20 cellular contexts compared by ENCODE assay signal in the genomic region with DNA sequence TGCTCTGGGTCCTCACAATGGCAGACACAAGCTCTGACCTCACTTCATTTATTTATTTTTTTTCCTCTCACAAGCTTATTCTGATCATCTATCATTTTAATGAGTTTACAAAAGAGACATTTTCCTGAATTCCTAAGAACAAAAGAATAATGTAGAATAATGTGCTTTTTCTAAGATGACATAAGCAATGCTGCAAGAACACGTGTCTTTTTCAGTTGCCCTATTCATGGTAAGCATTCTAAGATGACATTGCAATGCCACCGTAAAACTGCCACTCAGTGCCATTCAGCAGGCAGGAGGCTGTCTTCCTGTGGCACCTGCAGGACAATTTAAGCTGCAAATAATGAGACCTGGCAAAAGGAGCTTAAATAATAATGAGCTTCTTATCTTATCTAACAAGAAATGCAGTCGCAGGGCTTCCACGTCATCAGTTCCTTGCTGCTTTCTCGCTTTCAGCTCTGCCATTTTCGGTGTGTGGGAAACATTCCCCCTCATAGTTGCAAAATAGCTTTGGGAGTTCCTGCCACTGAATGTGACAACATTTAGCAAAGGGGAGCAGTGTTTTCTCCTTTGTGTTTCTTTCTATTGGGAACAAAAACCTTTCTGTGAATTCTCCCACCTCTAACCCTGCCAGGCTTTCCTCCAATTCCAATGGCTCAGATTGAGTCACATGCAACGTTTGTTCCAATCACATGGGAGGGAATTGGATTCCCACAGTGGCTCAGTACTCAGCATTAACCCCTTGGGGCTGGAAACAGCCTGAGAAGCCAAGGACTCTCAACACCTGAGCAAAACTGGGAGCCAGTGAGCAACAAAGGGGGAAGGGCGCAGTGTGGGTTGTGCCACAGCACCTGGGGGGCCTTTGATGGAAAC.
DNase-seq lines count a peak whose midpoint lies in the region; ATAC-seq, FAIRE-seq and TF ChIP-seq lines count a peak whose summit lies in the region.
"Had no signal": no experiment of that assay in that cellular context is flagged by ENCODE, and none has a peak within 500 bp of the region (broad histone marks: within the 10 kb centered on the region; RNA-seq: fewer than 3 reads in every experiment).

No MANE protein-coding gene starts in this region.

- no peak for TF ChIP-seq CTCF in A549 (IDR thresholded peaks at IDR 0.05)
- no peak for TF ChIP-seq CTCF in HFFc6 (IDR thresholded peaks at IDR 0.05)
- no peak for TF ChIP-seq CTCF in astrocyte (IDR thresholded peaks at IDR 0.05; ENCODE audit: insufficient read depth, low read depth, low read length)
- TF ChIP-seq CTCF in type B pancreatic cell (conservative IDR thresholded peaks at IDR 0.05): no peak

- peaks cover 2% of the 10 kb centered on the region; the same call in 1 of the 2 replicates for H3K9me3 Mint-ChIP-seq in HFFc6
- peaks cover 2% of the 10 kb centered on the region for H3K9me3 Mint-ChIP-seq in astrocyte (ENCODE audit: unreplicated experiment)
- H3K9me3 Mint-ChIP-seq in type B pancreatic cell: no peaks in the 10 kb centered on the region
- no peaks in the 10 kb centered on the region for H3K9me3 Mint-ChIP-seq in activated CD8-positive, alpha-beta T cell treated with anti-CD3 and anti-CD28 coated beads, Interleukin-2, amount 10 ng/mL, durations not matched to agents 7 days and 5 days (ENCODE audit: insufficient read depth)
- no peaks in the 10 kb centered on the region for H3K9me3 Mint-ChIP-seq in naive thymus-derived CD8-positive, alpha-beta T cell
- H3K9me3 Mint-ChIP-seq: central memory CD8-positive, alpha-beta T cell had no signal

- no peak for ATAC-seq in A549
- no peak for ATAC-seq in activated CD8-positive, alpha-beta T cell treated with anti-CD3 and anti-CD28 coated beads, Interleukin-2, amount 10 ng/mL, durations not matched to agents 7 days and 5 days
- ATAC-seq in naive thymus-derived CD8-positive, alpha-beta T cell: no peak
- ATAC-seq: left lung; stimulated activated naive CD8-positive, alpha-beta T cell treated with anti-CD3 and anti-CD28 coated beads, Interleukin-15, Interleukin-2, amounts not matched to agents 100 U/mL and 50 U/mL, for 24 hours had no signal

- H3K27me3 ChIP-seq in astrocyte (ENCODE audit: insufficient read depth, low read length): no peaks in the 10 kb centered on the region

- TF ChIP-seq POLR2A in A549 (IDR thresholded peaks at IDR 0.05; ENCODE audit: low read length): no peak

- CTCF ChIA-PET in A549 (lab: Yijun Ruan, JAX): interaction anchor here (1.4 kb wide), 1 partner anchor 98 kb away, joined by 4 read pairs; no protein-coding TSS in a partner anchor
- CTCF ChIA-PET in activated CD8-positive, alpha-beta T cell treated with anti-CD3 and anti-CD28 coated beads, Interleukin-2, amount 10 ng/mL, durations not matched to agents 7 days and 5 days (lab: Charles Lee): no interaction called here

- no peaks in the 10 kb centered on the region for H3K9me3 ChIP-seq in A549
- no peaks in the 10 kb centered on the region for H3K9me3 ChIP-seq in astrocyte (ENCODE audit: insufficient read depth, low read depth, low read length)
- H3K9me3 ChIP-seq: left lung, prostate gland had no signal

- peak overlapping the region; percentile 46 for H2AFZ ChIP-seq in astrocyte (ENCODE audit: low read depth, low read length)

- FAIRE-seq in A549 (lab: Jason Lieb, UNC): no peak
- no peak for FAIRE-seq in astrocyte (lab: Jason Lieb, UNC)
- FAIRE-seq: HTR-8/SVneo, urothelium cell line had no signal

- H3K27me3 Mint-ChIP-seq in HFFc6 (ENCODE audit: insufficient read depth) (peaks cover 3% of the 10 kb centered on the region; the same call in 1 of the 2 replicates), astrocyte (ENCODE audit: low read depth, unreplicated experiment) (peaks cover 5% of the 10 kb centered on the region), type B pancreatic cell (peaks cover 15% of the 10 kb centered on the region)
- H3K27me3 Mint-ChIP-seq in activated CD8-positive, alpha-beta T cell treated with anti-CD3 and anti-CD28 coated beads, Interleukin-2, amount 10 ng/mL, durations not matched to agents 7 days and 5 days (ENCODE audit: low read depth): peaks cover 22% of the 10 kb centered on the region
- H3K27me3 Mint-ChIP-seq in naive thymus-derived CD8-positive, alpha-beta T cell: peaks cover 13 to 69% (median 39%) of the 10 kb centered on the region in 5 donors

- H3K36me3 ChIP-seq in astrocyte (ENCODE audit: insufficient read depth, low read length): no peaks in the 10 kb centered on the region
- H3K36me3 ChIP-seq: left lung, prostate gland had no signal

- TF ChIP-seq RAD21 in A549 (conservative IDR thresholded peaks at IDR 0.05 in 1 of 2, IDR thresholded peaks at IDR 0.05 in 1 of 2): no peak

- no peaks in the 10 kb centered on the region for H3K4me1 Mint-ChIP-seq in HFFc6 (ENCODE audit: low read depth)
- H3K4me1 Mint-ChIP-seq in astrocyte (ENCODE audit: low read depth, unreplicated experiment): no peaks in the 10 kb centered on the region
- H3K4me1 Mint-ChIP-seq in type B pancreatic cell (ENCODE audit: unreplicated experiment): no peaks in the 10 kb centered on the region
- no peaks in the 10 kb centered on the region for H3K4me1 Mint-ChIP-seq in activated CD8-positive, alpha-beta T cell treated with anti-CD3 and anti-CD28 coated beads, Interleukin-2, amount 10 ng/mL, durations not matched to agents 7 days and 5 days (ENCODE audit: low read depth)
- H3K4me1 Mint-ChIP-seq in naive thymus-derived CD8-positive, alpha-beta T cell: no peaks in the 10 kb centered on the region
- H3K4me1 Mint-ChIP-seq: central memory CD8-positive, alpha-beta T cell had no signal

- POLR2A ChIA-PET in A549 (lab: Yijun Ruan, JAX): no interaction called here
- POLR2A ChIA-PET in activated CD8-positive, alpha-beta T cell treated with anti-CD3 and anti-CD28 coated beads, Interleukin-2, amount 10 ng/mL, durations not matched to agents 7 days and 5 days (lab: Charles Lee): no interaction called here
- POLR2A ChIA-PET in naive thymus-derived CD8-positive, alpha-beta T cell (lab: Charles Lee): no interaction called here

- peak in 1 of 2 experiments; percentile 15 for DNase-seq in A549 (ENCODE audit: low read depth in 1 of 2, low spot score in 1 of 2)
- DNase-seq in HFFc6: no peak
- peak; percentile 20 for DNase-seq in astrocyte (ENCODE audit: low read depth)
- peak; percentile 26 for DNase-seq in left kidney (ENCODE audit: low read depth, low spot score)
- DNase-seq in NCI-H510A treated with DMSO at 0.1 percent for 48 hours (lab: John Stamatoyannopoulos, UW): no peak
- DNase-seq in type B pancreatic cell (ENCODE audit: extremely low spot score, unreplicated experiment): no peak
- no peak for DNase-seq in activated CD8-positive, alpha-beta T cell treated with anti-CD3 and anti-CD28 coated beads, Interleukin-2, amount 10 ng/mL, durations not matched to agents 7 days and 5 days
- DNase-seq in naive thymus-derived CD8-positive, alpha-beta T cell: no peak
- DNase-seq: activated CD4-positive, CD25-positive, alpha-beta regulatory T cell; activated CD8-positive, alpha-beta memory T cell treated with anti-CD3 and anti-CD28 coated beads for 24 hours; GF-D8; left lung; NCI-H187 treated with DMSO at 0.1 percent for 48 hours; NCI-H510A; RPMI8226; stimulated activated naive CD8-positive, alpha-beta T cell treated with anti-CD3 and anti-CD28 coated beads, Interleukin-15, Interleukin-2, amounts not matched to agents 100 U/mL and 50 U/mL, for 24 hours had no signal

- 28% methylated on average over 8 of the region's 8 CpGs for WGBS in A549 (ENCODE audit: missing lambda C conversion rate)

- H3K27ac ChIP-seq in A549 (no peak overlapping the region), astrocyte (ENCODE audit: low read depth, low read length) (no peak overlapping the region)
- H3K27ac ChIP-seq: left lung, prostate gland had no signal

- H3K4me2 ChIP-seq in A549: peak overlapping the region; percentile 34; the same call in 1 of the 3 replicates
- peak overlapping the region; percentile 47 for H3K4me2 ChIP-seq in astrocyte (ENCODE audit: low read length)

- H3K4me3 Mint-ChIP-seq in HFFc6 (peak overlapping the region; percentile 36; the same call in 1 of the 2 replicates), astrocyte (ENCODE audit: unreplicated experiment) (no peak overlapping the region), type B pancreatic cell (no peak overlapping the region)
- no peak overlapping the region for H3K4me3 Mint-ChIP-seq in activated CD8-positive, alpha-beta T cell treated with anti-CD3 and anti-CD28 coated beads, Interleukin-2, amount 10 ng/mL, durations not matched to agents 7 days and 5 days
- H3K4me3 Mint-ChIP-seq in naive thymus-derived CD8-positive, alpha-beta T cell: no peak overlapping the region
- H3K4me3 Mint-ChIP-seq: central memory CD8-positive, alpha-beta T cell had no signal

- no peak for TF ChIP-seq EP300 in A549 (IDR thresholded peaks at IDR 0.05)

- H3K4me1 ChIP-seq in A549 (no peaks in the 10 kb centered on the region), astrocyte (ENCODE audit: insufficient read depth, low read length) (no peaks in the 10 kb centered on the region)
- H3K4me1 ChIP-seq: left lung, prostate gland had no signal

- H4K20me1 ChIP-seq in astrocyte (ENCODE audit: insufficient read depth, low read length): no peaks in the 10 kb centered on the region

- H3K27ac Mint-ChIP-seq in HFFc6 (no peak overlapping the region), astrocyte (ENCODE audit: unreplicated experiment) (no peak overlapping the region), type B pancreatic cell (no peak overlapping the region)
- H3K27ac Mint-ChIP-seq in activated CD8-positive, alpha-beta T cell treated with anti-CD3 and anti-CD28 coated beads, Interleukin-2, amount 10 ng/mL, durations not matched to agents 7 days and 5 days: no peak overlapping the region
- no peak overlapping the region for H3K27ac Mint-ChIP-seq in naive thymus-derived CD8-positive, alpha-beta T cell

- H3K4me3 ChIP-seq in A549 (0 out of 3 replicates have a peak overlapping the region, but pooled peaks have one; percentile 17), astrocyte (ENCODE audit: insufficient read depth, low read depth, low read length) (no peak overlapping the region)
- H3K4me3 ChIP-seq: left lung, prostate gland had no signal

- no peaks in the 10 kb centered on the region for H3K79me2 ChIP-seq in astrocyte (ENCODE audit: insufficient read depth, low read length)

- no peaks in the 10 kb centered on the region for H3K36me3 Mint-ChIP-seq in HFFc6 (ENCODE audit: low read depth)
- H3K36me3 Mint-ChIP-seq in astrocyte (ENCODE audit: low read depth, unreplicated experiment): no peaks in the 10 kb centered on the region
- no peaks in the 10 kb centered on the region for H3K36me3 Mint-ChIP-seq in type B pancreatic cell
- no peaks in the 10 kb centered on the region for H3K36me3 Mint-ChIP-seq in activated CD8-positive, alpha-beta T cell treated with anti-CD3 and anti-CD28 coated beads, Interleukin-2, amount 10 ng/mL, durations not matched to agents 7 days and 5 days (ENCODE audit: low read depth)
- H3K36me3 Mint-ChIP-seq in naive thymus-derived CD8-positive, alpha-beta T cell: peaks cover 0 to 2% (median 0%) of the 10 kb centered on the region in 3 donors

- H3K9ac ChIP-seq in astrocyte (ENCODE audit: low read length): no peak overlapping the region

TF ChIP-seq in A549, 52 proteins besides CTCF, POLR2A, EP300 and RAD21:
- no peak for TF ChIP-seq EHF (CRISPR knock-in tag; IDR thresholded peaks at IDR 0.05)
- no peak for TF ChIP-seq FOSL2 (IDR thresholded peaks at IDR 0.05)
- TF ChIP-seq FOSL2 (CRISPR knock-in tag; IDR thresholded peaks at IDR 0.05): no peak

Comparison
In these comparisons a context has a peak if more than half of its experiments do, and no peak if none do; other contexts are left out.
1. DNase-seq: peak in astrocyte (single experiment) and left kidney (single experiment); none in HFFc6 (single experiment), NCI-H510A treated with DMSO at 0.1 percent for 48 hours (single experiment), type B pancreatic cell (single experiment), activated CD8-positive, alpha-beta T cell treated with anti-CD3 and anti-CD28 coated beads, Interleukin-2, amount 10 ng/mL, durations not matched to agents 7 days and 5 days (single experiment) and naive thymus-derived CD8-positive, alpha-beta T cell (0 of 10).